ENCODE assay signal across 1 cellular context in the genomic region with DNA sequence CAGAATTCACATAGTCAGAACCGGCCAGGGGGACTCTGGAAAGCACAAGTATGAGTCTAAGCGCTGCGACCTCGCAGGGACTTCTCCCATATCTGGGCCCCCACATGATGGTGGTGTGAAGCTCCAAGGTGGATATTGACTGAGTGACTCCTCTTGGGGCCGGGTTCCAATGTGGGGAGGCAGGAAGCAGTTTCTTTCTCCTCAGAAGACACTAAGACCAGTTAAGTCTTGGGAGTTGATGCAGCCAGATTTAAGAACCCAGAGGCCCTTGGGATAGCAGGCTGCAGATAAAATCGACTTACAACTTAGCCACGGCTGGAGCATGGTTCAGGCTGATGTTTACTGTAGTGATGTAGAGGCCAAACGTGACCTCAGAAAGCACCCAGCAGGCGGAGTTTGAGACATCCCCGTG.
TF ChIP-seq lines count a peak whose summit lies in the region.

No MANE protein-coding gene starts in this region.

TF ChIP-seq in GM12891, 5 proteins besides CTCF, POLR2A, EP300 and RAD21:
- TF ChIP-seq POLR2AphosphoS5 (IDR thresholded peaks at IDR 0.05; ENCODE audit: low read depth, low read length) (no peak), POU2F2 (IDR thresholded peaks at IDR 0.05; ENCODE audit: low read depth, low read length) (no peak), TAF1 (IDR thresholded peaks at IDR 0.05; ENCODE audit: low read depth, low read length) (no peak), SPI1 (IDR thresholded peaks at IDR 0.05; ENCODE audit: low read depth, low read length) (no peak), PAX5 (IDR thresholded peaks at IDR 0.05; ENCODE audit: insufficient read depth, low read length, severe bottlenecking) (no peak)
TF ChIP-seq in GM12891: peak in this region for 0.
